Comparison of ENCODE assay signal across 18 cellular contexts in the genomic region with DNA sequence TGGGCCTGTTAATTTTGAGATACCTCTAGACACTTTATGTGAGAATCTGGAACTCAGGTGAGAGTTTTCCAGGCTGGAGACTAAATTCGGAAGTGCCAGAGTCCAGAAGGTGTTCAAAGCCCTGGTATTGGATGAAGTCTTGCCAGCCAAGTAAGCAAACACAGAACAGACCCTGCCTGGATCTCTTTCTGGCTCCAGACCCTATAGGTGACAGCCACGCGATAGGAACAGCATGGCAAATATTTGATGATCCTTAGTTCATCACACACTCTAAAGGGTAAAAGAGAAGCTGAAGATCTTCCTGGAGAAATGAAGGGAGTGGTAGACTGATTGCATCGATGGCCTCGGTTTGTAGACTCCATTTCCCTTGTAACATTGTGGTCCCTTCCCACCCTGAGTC. TPM values are rescaled to one million over a fixed set of nuclear protein-coding genes. Genes with fewer than 3 reads are reported as not detected.
"Had no signal": no experiment of that assay in that cellular context is flagged by ENCODE, and none has a peak within 500 bp of the region (broad histone marks: within the 10 kb centered on the region; RNA-seq: fewer than 3 reads in every experiment).

No MANE protein-coding gene starts in this region.

- FAIRE-seq: frontal cortex had no signal

- H3K27me3 ChIP-seq: adrenal gland, transverse colon had no signal

- DNase-seq: activated effector memory CD4-positive, alpha-beta T cell treated with Interleukin-2 at 50 U/mL for 16 hours; activated naive CD4-positive, alpha-beta T cell treated with anti-CD3 and anti-CD28 coated beads, Interleukin-2, amount 50 U/mL, for 16 hours; activated T-cell treated with anti-CD3 and anti-CD28 coated beads, Interleukin-2, amount 50 U/mL, for 4 hours; central memory CD4-positive, alpha-beta T cell; cortex of kidney; effector memory CD4-positive, alpha-beta T cell; head of caudate nucleus; naive thymus-derived CD4-positive, alpha-beta T cell; posterior cingulate gyrus; retina; stimulated activated CD4-positive, alpha-beta T cell treated with anti-CD3 and anti-CD28 coated beads, Interleukin-4, amount 100 ng/mL, for 1 hour; stimulated activated naive CD4-positive, alpha-beta T cell had no signal

- H3K9me3 ChIP-seq: adrenal gland, transverse colon had no signal

- H3K4me3 ChIP-seq: adrenal gland, lower lobe of right lung, transverse colon had no signal

- H3K27ac ChIP-seq: adrenal gland, lower lobe of right lung had no signal

- H3K36me3 ChIP-seq: adrenal gland, lower lobe of right lung, transverse colon had no signal

RNA-seq across cellular contexts. Expression of gene SLC1A7, which starts 30.7 kb away (rescaled TPM):
- total RNA-seq: activated CD4-positive, alpha-beta memory T cell treated with anti-CD3 and anti-CD28 coated beads for 36 hours; activated T-cell treated with anti-CD3 and anti-CD28 coated beads, Interleukin-2, amount 50 U/mL, for 4 hours; frontal cortex; T-helper 1 cell treated with Interleukin-12 subunit alpha and Interleukin-12 subunit beta and Interleukin-4 antibody, amounts not matched to agents 30 ng/mL and 1 ng/mL, for 36 hours had no signal
- polyA plus RNA-seq: naive thymus-derived CD4-positive, alpha-beta T cell had no signal

RNA-seq across cellular contexts. Expression of gene PODN, which starts 49.7 kb away (rescaled TPM):
- total RNA-seq: activated CD4-positive, alpha-beta memory T cell treated with anti-CD3 and anti-CD28 coated beads for 36 hours; T-helper 1 cell treated with Interleukin-12 subunit alpha and Interleukin-12 subunit beta and Interleukin-4 antibody, amounts not matched to agents 30 ng/mL and 1 ng/mL, for 36 hours had no signal
- polyA plus RNA-seq: naive thymus-derived CD4-positive, alpha-beta T cell had no signal
